In genomic region chr7:1140481-1141104, GRCh38 we compare ENCODE assay signal across 22 cellular contexts. TPM values are rescaled to one million over a fixed set of nuclear protein-coding genes. Genes with fewer than 3 reads are reported as not detected.
DNase-seq lines count a peak whose midpoint lies in the region; ATAC-seq and TF ChIP-seq lines count a peak whose summit lies in the region.
"Had no signal": no experiment of that assay in that cellular context is flagged by ENCODE, and none has a peak within 500 bp of the region (broad histone marks: within the 10 kb centered on the region; RNA-seq: fewer than 3 reads in every experiment).

No MANE protein-coding gene starts in this region.

- H3K4me3 ChIP-seq in CD4-positive, CD25-positive, alpha-beta regulatory T cell (ENCODE audit: low read depth, low read length) = no peak overlapping the region
- H3K4me3 ChIP-seq in spleen = no peak overlapping the region
- H3K4me3 ChIP-seq: esophagus squamous epithelium, left ventricle myocardium inferior, pancreas had no signal

- 74 to 94% (median 86%) methylated on average over 4 of the region's 4 CpGs for WGBS in spleen, 5 donors

- no peaks in the 10 kb centered on the region for H3K9me3 Mint-ChIP-seq in activated CD8-positive, alpha-beta T cell treated with anti-CD3 and anti-CD28 coated beads for 36 hours
- H3K9me3 Mint-ChIP-seq in activated CD8-positive, alpha-beta T cell treated with anti-CD3 and anti-CD28 coated beads, Interleukin-2, amount 10 ng/mL, durations not matched to agents 7 days and 5 days (ENCODE audit: insufficient read depth) = no peaks in the 10 kb centered on the region
- H3K9me3 Mint-ChIP-seq in CD4-positive, CD25-positive, alpha-beta regulatory T cell = no peaks in the 10 kb centered on the region
- peaks cover 0 to 9% (median 0%) of the 10 kb centered on the region in 5 experiments for H3K9me3 Mint-ChIP-seq in brain
- H3K9me3 Mint-ChIP-seq: endodermal cell; mesothelial cell of epicardium; naive thymus-derived CD8-positive, alpha-beta T cell had no signal

- H3K27me3 Mint-ChIP-seq in activated CD8-positive, alpha-beta T cell treated with anti-CD3 and anti-CD28 coated beads for 36 hours = no peaks in the 10 kb centered on the region
- no peaks in the 10 kb centered on the region for H3K27me3 Mint-ChIP-seq in activated CD8-positive, alpha-beta T cell treated with anti-CD3 and anti-CD28 coated beads, Interleukin-2, amount 10 ng/mL, durations not matched to agents 7 days and 5 days (ENCODE audit: low read depth)
- H3K27me3 Mint-ChIP-seq in CD4-positive, CD25-positive, alpha-beta regulatory T cell = peaks cover 8% of the 10 kb centered on the region
- peaks cover 7% of the 10 kb centered on the region for H3K27me3 Mint-ChIP-seq in brain

- H3K27ac ChIP-seq in CD4-positive, CD25-positive, alpha-beta regulatory T cell (ENCODE audit: insufficient read depth, low read length, poor library complexity, severe bottlenecking) = no peak overlapping the region
- peak overlapping the region in 4 of 8 donors; percentile 38 to 76 (median 50) for H3K27ac ChIP-seq in spleen
- H3K27ac ChIP-seq: esophagus squamous epithelium, left ventricle myocardium inferior, pancreas had no signal

- intact Hi-C loops in activated CD8-positive, alpha-beta T cell treated with anti-CD3 and anti-CD28 coated beads for 36 hours (cut with micrococcal nuclease) = no loop called here
- intact Hi-C loops in spleen (cut with DNase I; ENCODE audit: low total_unique reads) = no loop called here

- H3K36me3 Mint-ChIP-seq in activated CD8-positive, alpha-beta T cell treated with anti-CD3 and anti-CD28 coated beads for 36 hours (ENCODE audit: low read depth) = peaks cover 2% of the 10 kb centered on the region
- no peaks in the 10 kb centered on the region for H3K36me3 Mint-ChIP-seq in activated CD8-positive, alpha-beta T cell treated with anti-CD3 and anti-CD28 coated beads, Interleukin-2, amount 10 ng/mL, durations not matched to agents 7 days and 5 days (ENCODE audit: low read depth)
- no peaks in the 10 kb centered on the region for H3K36me3 Mint-ChIP-seq in CD4-positive, CD25-positive, alpha-beta regulatory T cell
- no peaks in the 10 kb centered on the region for H3K36me3 Mint-ChIP-seq in brain
- H3K36me3 Mint-ChIP-seq: mesothelial cell of epicardium; naive thymus-derived CD8-positive, alpha-beta T cell had no signal

- H3K4me1 ChIP-seq in CD4-positive, CD25-positive, alpha-beta regulatory T cell (ENCODE audit: control insufficient read depth, insufficient read depth, low read length, poor library complexity, severe bottlenecking) = peaks cover 16% of the 10 kb centered on the region
- H3K4me1 ChIP-seq in spleen = peaks cover 14 to 48% (median 26%) of the 10 kb centered on the region in 6 donors

- POLR2A ChIA-PET in activated CD8-positive, alpha-beta T cell treated with anti-CD3 and anti-CD28 coated beads for 36 hours (lab: Charles Lee) = no interaction called here
- POLR2A ChIA-PET in activated CD8-positive, alpha-beta T cell treated with anti-CD3 and anti-CD28 coated beads, Interleukin-2, amount 10 ng/mL, durations not matched to agents 7 days and 5 days (lab: Charles Lee) = no interaction called here

- peak; percentile 27 for DNase-seq in activated CD8-positive, alpha-beta T cell treated with anti-CD3 and anti-CD28 coated beads for 36 hours
- DNase-seq in activated CD8-positive, alpha-beta T cell treated with anti-CD3 and anti-CD28 coated beads, Interleukin-2, amount 10 ng/mL, durations not matched to agents 7 days and 5 days = no peak
- DNase-seq in CD4-positive, CD25-positive, alpha-beta regulatory T cell = no peak
- DNase-seq in spleen (peak; percentile 63), NCI-H2196 (lab: John Stamatoyannopoulos, UW; ENCODE audit: unreplicated experiment) (no peak), SIG-M5 treated with dmso at 0.1 percent for 504 hours (lab: John Stamatoyannopoulos, UW; ENCODE audit: unreplicated experiment) (no peak)
- DNase-seq: activated CD4-positive, alpha-beta T cell treated with anti-CD3 and anti-CD28 coated beads, Interleukin-2, amount 50 U/mL, for 1 hour; amniotic stem cell; endodermal cell; esophagus squamous epithelium; left ventricle myocardium inferior; naive thymus-derived CD8-positive, alpha-beta T cell; NCI-H1092; NCI-H187 treated with DMSO at 0.1 percent for 48 hours; NCI-H226; trophoblast cell had no signal

- TF ChIP-seq POLR2A in spleen (IDR thresholded peaks at IDR 0.05) = no peak

- H3K27ac Mint-ChIP-seq in activated CD8-positive, alpha-beta T cell treated with anti-CD3 and anti-CD28 coated beads for 36 hours = no peak overlapping the region
- H3K27ac Mint-ChIP-seq in activated CD8-positive, alpha-beta T cell treated with anti-CD3 and anti-CD28 coated beads, Interleukin-2, amount 10 ng/mL, durations not matched to agents 7 days and 5 days = no peak overlapping the region
- no peak overlapping the region for H3K27ac Mint-ChIP-seq in CD4-positive, CD25-positive, alpha-beta regulatory T cell
- H3K27ac Mint-ChIP-seq in brain = no peak overlapping the region
- H3K27ac Mint-ChIP-seq: endodermal cell, mesothelial cell of epicardium had no signal

- no peaks in the 10 kb centered on the region for H3K27me3 ChIP-seq in CD4-positive, CD25-positive, alpha-beta regulatory T cell (ENCODE audit: control insufficient read depth, insufficient read depth, low read length)
- H3K27me3 ChIP-seq in spleen (replicated peaks in 1 of 7) = no peaks in the 10 kb centered on the region
- H3K27me3 ChIP-seq: esophagus squamous epithelium, pancreas had no signal

- CTCF ChIA-PET in activated CD8-positive, alpha-beta T cell treated with anti-CD3 and anti-CD28 coated beads for 36 hours (lab: Charles Lee) = interaction anchor here (5.7 kb wide), 1 partner anchor 36 kb away, joined by 32 read pairs; no protein-coding TSS in a partner anchor
- CTCF ChIA-PET in activated CD8-positive, alpha-beta T cell treated with anti-CD3 and anti-CD28 coated beads, Interleukin-2, amount 10 ng/mL, durations not matched to agents 7 days and 5 days (lab: Charles Lee) = no interaction called here

- TF ChIP-seq CTCF in activated CD8-positive, alpha-beta T cell treated with anti-CD3 and anti-CD28 coated beads for 36 hours (IDR thresholded peaks at IDR 0.05) = no peak
- TF ChIP-seq CTCF in brain (conservative IDR thresholded peaks at IDR 0.05) = no peak
- TF ChIP-seq CTCF in spleen (IDR thresholded peaks at IDR 0.05 in 8 of 11, conservative IDR thresholded peaks at IDR 0.05 in 3 of 11) = no peak

- H3K9me3 ChIP-seq in CD4-positive, CD25-positive, alpha-beta regulatory T cell (ENCODE audit: control insufficient read depth in 2 of 2, low read length in 2 of 2) = no peaks in the 10 kb centered on the region
- no peaks in the 10 kb centered on the region for H3K9me3 ChIP-seq in spleen
- H3K9me3 ChIP-seq: esophagus squamous epithelium, left ventricle myocardium inferior, pancreas had no signal

- no peak for ATAC-seq in activated CD8-positive, alpha-beta T cell treated with anti-CD3 and anti-CD28 coated beads for 36 hours
- ATAC-seq in activated CD8-positive, alpha-beta T cell treated with anti-CD3 and anti-CD28 coated beads, Interleukin-2, amount 10 ng/mL, durations not matched to agents 7 days and 5 days = no peak
- ATAC-seq in CD4-positive, CD25-positive, alpha-beta regulatory T cell (ENCODE audit: low read depth in 2 of 2) = no peak
- no peak for ATAC-seq in HG02981 (IDR thresholded peaks at IDR 0.05; ENCODE audit: unreplicated experiment)
- ATAC-seq: HCT116; naive thymus-derived CD8-positive, alpha-beta T cell; pancreas; right cardiac atrium had no signal

- peaks cover 16% of the 10 kb centered on the region for H3K4me1 Mint-ChIP-seq in activated CD8-positive, alpha-beta T cell treated with anti-CD3 and anti-CD28 coated beads for 36 hours (ENCODE audit: low read depth)
- peaks cover 18% of the 10 kb centered on the region for H3K4me1 Mint-ChIP-seq in activated CD8-positive, alpha-beta T cell treated with anti-CD3 and anti-CD28 coated beads, Interleukin-2, amount 10 ng/mL, durations not matched to agents 7 days and 5 days (ENCODE audit: low read depth)
- peaks cover 7 to 19% (median 12%) of the 10 kb centered on the region in 4 donors for H3K4me1 Mint-ChIP-seq in CD4-positive, CD25-positive, alpha-beta regulatory T cell
- peaks cover 18% of the 10 kb centered on the region for H3K4me1 Mint-ChIP-seq in brain

- no peak overlapping the region for H3K4me3 Mint-ChIP-seq in activated CD8-positive, alpha-beta T cell treated with anti-CD3 and anti-CD28 coated beads for 36 hours
- H3K4me3 Mint-ChIP-seq in activated CD8-positive, alpha-beta T cell treated with anti-CD3 and anti-CD28 coated beads, Interleukin-2, amount 10 ng/mL, durations not matched to agents 7 days and 5 days = no peak overlapping the region
- peak overlapping the region; percentile 19 to 86 (median 47) for H3K4me3 Mint-ChIP-seq in CD4-positive, CD25-positive, alpha-beta regulatory T cell
- H3K4me3 Mint-ChIP-seq in brain = peak overlapping the region; percentile 28 to 65 (median 38)
- H3K4me3 Mint-ChIP-seq: endodermal cell, mesothelial cell of epicardium had no signal

- no peaks in the 10 kb centered on the region for H3K36me3 ChIP-seq in CD4-positive, CD25-positive, alpha-beta regulatory T cell (ENCODE audit: control insufficient read depth, insufficient read depth, low read length)
- H3K36me3 ChIP-seq in spleen = no peaks in the 10 kb centered on the region
- H3K36me3 ChIP-seq: esophagus squamous epithelium, left ventricle myocardium inferior, pancreas had no signal

RNA-seq across cellular contexts. Expression of gene ZFAND2A, which starts 19.4 kb away (rescaled TPM):
- total RNA-seq in activated CD8-positive, alpha-beta T cell treated with anti-CD3 and anti-CD28 coated beads for 36 hours = 10 to 100 TPM; 22.1 to 23.5 TPM
- 10 to 100 TPM; 25.6 to 26.0 TPM for total RNA-seq in activated CD8-positive, alpha-beta T cell treated with anti-CD3 and anti-CD28 coated beads, Interleukin-2, amount 10 ng/mL, durations not matched to agents 7 days and 5 days
- total RNA-seq in CD4-positive, CD25-positive, alpha-beta regulatory T cell = 95.9 TPM
- 10 to 100 TPM; 37.2 to 63.2 (median 57.4) TPM for polyA plus RNA-seq in CD4-positive, CD25-positive, alpha-beta regulatory T cell
- 25.2 TPM for polyA plus RNA-seq in brain (ENCODE audit: insufficient read depth, low read depth, low replicate concordance)
- total RNA-seq in spleen = 10 to 100 TPM; 18.3 to 40.3 (median 22.9) TPM
- polyA plus RNA-seq in spleen = 10 to 100 TPM; 31.4 to 41.7 (median 32.7) TPM

RNA-seq across cellular contexts. Expression of gene GPER1, which starts 52.7 kb away (rescaled TPM):
- under 1 TPM; 0.16 to 0.18 TPM for total RNA-seq in activated CD8-positive, alpha-beta T cell treated with anti-CD3 and anti-CD28 coated beads for 36 hours
- total RNA-seq in activated CD8-positive, alpha-beta T cell treated with anti-CD3 and anti-CD28 coated beads, Interleukin-2, amount 10 ng/mL, durations not matched to agents 7 days and 5 days = under 1 TPM in 1 of 2 experiments, not detected in 1; 0.13 TPM
- not detected for total RNA-seq in CD4-positive, CD25-positive, alpha-beta regulatory T cell
- under 1 TPM in 1 of 4 donors, not detected in 3; 0.10 TPM for polyA plus RNA-seq in CD4-positive, CD25-positive, alpha-beta regulatory T cell
- polyA plus RNA-seq in brain (ENCODE audit: insufficient read depth, low read depth, low replicate concordance) (10.9 TPM), spleen (1 to 10 TPM; 3.7 to 6.4 (median 3.9) TPM)
- total RNA-seq in spleen = 10 to 100 TPM in 1 of 7 donors, 1 to 10 TPM in 6; 3.0 to 14.2 (median 6.1) TPM

Comparison
In these comparisons a context has a peak if more than half of its experiments do, and no peak if none do; other contexts are left out.
1. DNase-seq: peak in activated CD8-positive, alpha-beta T cell treated with anti-CD3 and anti-CD28 coated beads for 36 hours (single experiment) and spleen (single experiment); none in activated CD8-positive, alpha-beta T cell treated with anti-CD3 and anti-CD28 coated beads, Interleukin-2, amount 10 ng/mL, durations not matched to agents 7 days and 5 days (single experiment), CD4-positive, CD25-positive, alpha-beta regulatory T cell (0 of 3), NCI-H2196 (single experiment) and SIG-M5 treated with dmso at 0.1 percent for 504 hours (single experiment).
2. H3K4me3 Mint-ChIP-seq: peak in CD4-positive, CD25-positive, alpha-beta regulatory T cell (4 of 4) and brain (5 of 5); none in activated CD8-positive, alpha-beta T cell treated with anti-CD3 and anti-CD28 coated beads for 36 hours (single experiment) and activated CD8-positive, alpha-beta T cell treated with anti-CD3 and anti-CD28 coated beads, Interleukin-2, amount 10 ng/mL, durations not matched to agents 7 days and 5 days (single experiment).